8 cellular contexts compared by ENCODE assay signal in genomic region chr22:37675930-37676571, GRCh38. TPM values are rescaled to one million over a fixed set of nuclear protein-coding genes. Genes with fewer than 3 reads are reported as not detected.
DNase-seq lines count a peak whose midpoint lies in the region; ATAC-seq lines count a peak whose summit lies in the region.

No MANE protein-coding gene starts in this region.

- no peaks in the 10 kb centered on the region for H3K27me3 Mint-ChIP-seq in activated T-helper 17 cell treated with anti-CD3 and anti-CD28 coated beads, Interleukin-2, amount 50 U/mL, for 72 hours

- peaks cover 48% of the 10 kb centered on the region for H3K36me3 Mint-ChIP-seq in activated T-helper 17 cell treated with anti-CD3 and anti-CD28 coated beads, Interleukin-2, amount 50 U/mL, for 72 hours (ENCODE audit: low read depth)

- peak; percentile 48 for DNase-seq in stimulated activated CD4-positive, alpha-beta T cell treated with anti-CD3 and anti-CD28 coated beads, Interleukin-15, amount 100 ng/mL, for 24 hours
- DNase-seq in stimulated activated CD4-positive, alpha-beta T cell treated with anti-CD3 and anti-CD28 coated beads, Interleukin-2, amount 100 ng/mL, for 48 hours, result no peak
- DNase-seq in cardiac septum (ENCODE audit: low spot score), result peak; percentile 83
- peak; percentile 82 for DNase-seq in sciatic nerve (ENCODE audit: low spot score)
- no peak for DNase-seq in NCI-H2107 treated with DMSO at 0.1 percent for 48 hours (lab: John Stamatoyannopoulos, UW; ENCODE audit: unreplicated experiment)

- ATAC-seq in activated T-helper 17 cell treated with anti-CD3 and anti-CD28 coated beads, Interleukin-2, amount 50 U/mL, for 72 hours (replicated peaks), result peak; percentile 1
- ATAC-seq in sciatic nerve, result peak; percentile 7
- no peak for ATAC-seq in GM21576 (IDR thresholded peaks at IDR 0.05; ENCODE audit: unreplicated experiment)
- ATAC-seq in esophagus mucosa, result no peak

- H3K27ac Mint-ChIP-seq in activated T-helper 17 cell treated with anti-CD3 and anti-CD28 coated beads, Interleukin-2, amount 50 U/mL, for 72 hours, result peak overlapping the region; percentile 97

- intact Hi-C loops in cardiac septum (cut with DNase I), result loop anchor here (2.0 to 5.0 kb wide), 3 partner anchors 15 to 76 kb away; partner anchors contain the start of gene GGA1
- intact Hi-C loops in sciatic nerve (cut with DNase I), result no loop called here

- H3K9me3 Mint-ChIP-seq in activated T-helper 17 cell treated with anti-CD3 and anti-CD28 coated beads, Interleukin-2, amount 50 U/mL, for 72 hours, result no peaks in the 10 kb centered on the region

- H3K4me1 Mint-ChIP-seq in activated T-helper 17 cell treated with anti-CD3 and anti-CD28 coated beads, Interleukin-2, amount 50 U/mL, for 72 hours, result peaks cover 14% of the 10 kb centered on the region

- peak overlapping the region; percentile 93 for H3K4me3 Mint-ChIP-seq in activated T-helper 17 cell treated with anti-CD3 and anti-CD28 coated beads, Interleukin-2, amount 50 U/mL, for 72 hours

RNA-seq across cellular contexts. Expression of gene LGALS1, which starts 0.6 kb away (rescaled TPM):
- total RNA-seq in activated T-helper 17 cell treated with anti-CD3 and anti-CD28 coated beads, Interleukin-2, amount 50 U/mL, for 72 hours, result 1,000 to 10,000 TPM; 1,410 to 2,076 TPM
- total RNA-seq in cardiac septum, result 1,015 TPM
- total RNA-seq in sciatic nerve, result 1,269 TPM
- total RNA-seq in esophagus mucosa, result 55.5 TPM

RNA-seq across cellular contexts. Expression of gene NOL12, which starts 10.1 kb away (rescaled TPM):
- 10 to 100 TPM; 22.1 to 46.1 TPM for total RNA-seq in activated T-helper 17 cell treated with anti-CD3 and anti-CD28 coated beads, Interleukin-2, amount 50 U/mL, for 72 hours
- total RNA-seq in cardiac septum, result 15.2 TPM
- total RNA-seq in sciatic nerve, result 21.2 TPM
- 32.8 TPM for total RNA-seq in esophagus mucosa

RNA-seq across cellular contexts. Expression of gene PDXP, which starts 17.5 kb away (rescaled TPM):
- 10 to 100 TPM; 38.0 to 43.2 TPM for total RNA-seq in activated T-helper 17 cell treated with anti-CD3 and anti-CD28 coated beads, Interleukin-2, amount 50 U/mL, for 72 hours
- 24.1 TPM for total RNA-seq in cardiac septum
- total RNA-seq in sciatic nerve, result 10.0 TPM
- total RNA-seq in esophagus mucosa, result 2.5 TPM

RNA-seq across cellular contexts. Expression of gene TRIOBP, which starts 20.8 kb away (rescaled TPM):
- 10 to 100 TPM; 28.2 to 36.9 TPM for total RNA-seq in activated T-helper 17 cell treated with anti-CD3 and anti-CD28 coated beads, Interleukin-2, amount 50 U/mL, for 72 hours
- total RNA-seq in cardiac septum (115 TPM), sciatic nerve (84.0 TPM), esophagus mucosa (68.3 TPM)

RNA-seq across cellular contexts. Expression of gene SH3BP1, which starts 36.6 kb away (rescaled TPM):
- 100 to 1,000 TPM; 118 to 132 TPM for total RNA-seq in activated T-helper 17 cell treated with anti-CD3 and anti-CD28 coated beads, Interleukin-2, amount 50 U/mL, for 72 hours
- total RNA-seq in cardiac septum, result 2.3 TPM
- total RNA-seq in sciatic nerve, result 10.3 TPM
- 40.2 TPM for total RNA-seq in esophagus mucosa

Comparison
In these comparisons a context has a peak if more than half of its experiments do, and no peak if none do; other contexts are left out.
1. DNase-seq: peak in stimulated activated CD4-positive, alpha-beta T cell treated with anti-CD3 and anti-CD28 coated beads, Interleukin-15, amount 100 ng/mL, for 24 hours (single experiment), cardiac septum (single experiment) and sciatic nerve (single experiment); none in stimulated activated CD4-positive, alpha-beta T cell treated with anti-CD3 and anti-CD28 coated beads, Interleukin-2, amount 100 ng/mL, for 48 hours (0 of 2) and NCI-H2107 treated with DMSO at 0.1 percent for 48 hours (single experiment).
2. ATAC-seq: peak in activated T-helper 17 cell treated with anti-CD3 and anti-CD28 coated beads, Interleukin-2, amount 50 U/mL, for 72 hours (single experiment) and sciatic nerve (single experiment); none in GM21576 (single experiment) and esophagus mucosa (single experiment).
3. RNA of gene LGALS1, which starts 0.6 kb away (total RNA-seq): 1,410 to 2,076 TPM in activated T-helper 17 cell treated with anti-CD3 and anti-CD28 coated beads, Interleukin-2, amount 50 U/mL, for 72 hours, 1,269 TPM in sciatic nerve (single experiment) and 1,015 TPM in cardiac septum (single experiment); 55.5 TPM in esophagus mucosa (single experiment); every median in the first group is over 10 times any median in the second.